ENCODE assay signal across 16 cellular contexts in the genomic region with DNA sequence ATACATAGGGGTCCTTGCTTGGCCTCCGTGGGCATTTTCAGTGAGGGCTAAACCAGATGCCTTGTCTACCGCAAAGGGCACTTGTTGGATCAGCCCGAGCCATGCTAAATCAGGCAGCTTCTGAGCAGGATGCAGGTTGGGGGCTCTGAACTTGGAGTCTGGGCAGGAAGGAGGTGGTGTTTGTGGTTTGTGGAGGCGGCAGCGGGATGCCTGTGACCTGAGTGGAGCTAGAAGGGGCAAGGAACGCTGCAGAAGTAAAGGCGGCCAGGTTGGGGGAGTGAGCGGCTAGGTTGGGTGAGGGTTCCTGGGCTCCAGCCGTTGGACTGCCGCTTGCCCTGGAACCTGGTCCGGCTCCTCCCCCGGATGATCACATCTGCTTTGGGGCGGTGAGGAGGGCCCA.
DNase-seq lines count a peak whose midpoint lies in the region; ATAC-seq, FAIRE-seq and TF ChIP-seq lines count a peak whose summit lies in the region.
"Had no signal": no experiment of that assay in that cellular context is flagged by ENCODE, and none has a peak within 500 bp of the region (broad histone marks: within the 10 kb centered on the region; RNA-seq: fewer than 3 reads in every experiment).

No MANE protein-coding gene starts in this region.

- no peak overlapping the region for H3K27ac ChIP-seq in GM23248
- H3K27ac ChIP-seq in gastrocnemius medialis, result no peak overlapping the region
- H3K27ac ChIP-seq in kidney (ENCODE audit: low read depth in 2 of 2, low read length in 2 of 2), result no peak overlapping the region
- H3K27ac ChIP-seq: testis had no signal

- peak overlapping the region; percentile 14 to 64 for H3K4me3 Mint-ChIP-seq in activated T-cell treated with anti-CD3 and anti-CD28 coated beads, Interleukin-2, amount 50 U/mL, for 72 hours
- H3K4me3 Mint-ChIP-seq in naive thymus-derived CD8-positive, alpha-beta T cell, result peak overlapping the region; percentile 16 to 75 (median 54)

- TF ChIP-seq POLR2A in gastrocnemius medialis (IDR thresholded peaks at IDR 0.05), result no peak

- H4K20me1 ChIP-seq in GM23248 (ENCODE audit: insufficient read depth), result no peaks in the 10 kb centered on the region

- H3K9me3 ChIP-seq in GM23248 (ENCODE audit: low read depth) (no peaks in the 10 kb centered on the region), gastrocnemius medialis (no peaks in the 10 kb centered on the region), kidney (ENCODE audit: control insufficient read depth in 1 of 2, low read length in 2 of 2) (no peaks in the 10 kb centered on the region)
- H3K9me3 ChIP-seq: testis had no signal

- peaks cover 9% of the 10 kb centered on the region; the same call in 1 of the 2 replicates for H3K4me1 ChIP-seq in GM23248 (ENCODE audit: insufficient read depth)
- peaks cover 12 to 22% of the 10 kb centered on the region in 2 donors for H3K4me1 ChIP-seq in gastrocnemius medialis
- H3K4me1 ChIP-seq in kidney (ENCODE audit: control insufficient read depth in 1 of 2, insufficient read depth in 1 of 2, low read depth in 1 of 2, low read length in 2 of 2), result no peaks in the 10 kb centered on the region

- H3K36me3 Mint-ChIP-seq in activated T-cell treated with anti-CD3 and anti-CD28 coated beads, Interleukin-2, amount 50 U/mL, for 72 hours (ENCODE audit: insufficient read depth in 2 of 2), result no peaks in the 10 kb centered on the region
- no peaks in the 10 kb centered on the region for H3K36me3 Mint-ChIP-seq in naive thymus-derived CD8-positive, alpha-beta T cell
- H3K36me3 Mint-ChIP-seq: CD4-positive, alpha-beta memory T cell had no signal

- H3K9ac ChIP-seq in GM23248 (no peak overlapping the region), kidney (ENCODE audit: low read length in 2 of 2) (no peak overlapping the region)

- 74 to 76% methylated on average over 13 of the region's 13 CpGs for WGBS in GM23248 (ENCODE audit: low coverage in 1 of 2, low lambda C conversion rate in 2 of 2, missing lambda C conversion rate in 2 of 2), 2 experiments

- H3K4me3 ChIP-seq in GM23248, result no peak overlapping the region
- H3K4me3 ChIP-seq in gastrocnemius medialis, result no peak overlapping the region
- H3K4me3 ChIP-seq in kidney (ENCODE audit: low read length in 2 of 2), result no peak overlapping the region
- H3K4me3 ChIP-seq: testis had no signal

- peak; percentile 31 for DNase-seq in CMK (ENCODE audit: low read depth)
- DNase-seq in GM23248, result peak; percentile 36
- DNase-seq in activated T-cell treated with anti-CD3 and anti-CD28 coated beads, Interleukin-2, amount 50 U/mL, for 72 hours, result peak; percentile 18 to 19
- peak in 5 of 10 donors; percentile 7 to 32 (median 24) for DNase-seq in naive thymus-derived CD8-positive, alpha-beta T cell
- DNase-seq in gastrocnemius medialis, result no peak
- no peak for DNase-seq in kidney glomerular epithelial cell (lab: John Stamatoyannopoulos, UW)
- DNase-seq in kidney, result no peak
- DNase-seq: activated CD8-positive, alpha-beta memory T cell treated with anti-CD3 and anti-CD28 coated beads for 24 hours; CD4-positive, alpha-beta memory T cell; effector CD4-positive, alpha-beta T cell; GF-D8; NCI-H1105; OCI-M1; testis had no signal

- H3K27ac Mint-ChIP-seq in activated T-cell treated with anti-CD3 and anti-CD28 coated beads, Interleukin-2, amount 50 U/mL, for 72 hours, result no peak overlapping the region
- H3K27ac Mint-ChIP-seq in naive thymus-derived CD8-positive, alpha-beta T cell, result peak overlapping the region in 3 of 10 donors; percentile 16 to 84 (median 53)

- H3K27me3 ChIP-seq in GM23248 (replicated peaks; ENCODE audit: insufficient read depth), result peaks cover 9% of the 10 kb centered on the region
- H3K27me3 ChIP-seq in gastrocnemius medialis, result no peaks in the 10 kb centered on the region
- H3K27me3 ChIP-seq: testis had no signal

- no peaks in the 10 kb centered on the region for H3K9me3 Mint-ChIP-seq in activated T-cell treated with anti-CD3 and anti-CD28 coated beads, Interleukin-2, amount 50 U/mL, for 72 hours
- H3K9me3 Mint-ChIP-seq in naive thymus-derived CD8-positive, alpha-beta T cell, result no peaks in the 10 kb centered on the region
- H3K9me3 Mint-ChIP-seq: CD4-positive, alpha-beta memory T cell had no signal

- H3F3A ChIP-seq in GM23248 (ENCODE audit: insufficient read depth), result no peaks in the 10 kb centered on the region

- TF ChIP-seq CTCF in gastrocnemius medialis (IDR thresholded peaks at IDR 0.05 in 4 of 5, conservative IDR thresholded peaks at IDR 0.05 in 1 of 5), result no peak
- TF ChIP-seq CTCF in kidney (IDR thresholded peaks at IDR 0.05; ENCODE audit: borderline replicate concordance, extremely low read depth, insufficient read depth), result no peak

- no peak overlapping the region for H2AFZ ChIP-seq in GM23248

- no peak overlapping the region for H3K4me2 ChIP-seq in GM23248 (ENCODE audit: unreplicated experiment)

- FAIRE-seq in kidney (lab: Jason Lieb, UNC), result no peak
- FAIRE-seq: H1, islet of Langerhans had no signal

- POLR2A ChIA-PET in naive thymus-derived CD8-positive, alpha-beta T cell (lab: Charles Lee), result no interaction called here

- peaks cover 24% of the 10 kb centered on the region for H3K4me1 Mint-ChIP-seq in activated T-cell treated with anti-CD3 and anti-CD28 coated beads, Interleukin-2, amount 50 U/mL, for 72 hours (ENCODE audit: low read depth)
- H3K4me1 Mint-ChIP-seq in naive thymus-derived CD8-positive, alpha-beta T cell, result peaks cover 22 to 29% (median 24%) of the 10 kb centered on the region in 4 donors

- intact Hi-C loops in gastrocnemius medialis (cut with DNase I; ENCODE audit: low total_unique reads) (no loop called here), kidney (cut with DNase I) (no loop called here)

- H3K36me3 ChIP-seq in GM23248 (ENCODE audit: low read depth) (no peaks in the 10 kb centered on the region), gastrocnemius medialis (no peaks in the 10 kb centered on the region), kidney (ENCODE audit: control insufficient read depth in 1 of 2, insufficient read depth in 2 of 2, low read length in 2 of 2) (no peaks in the 10 kb centered on the region)

- no peaks in the 10 kb centered on the region for H3K9me2 ChIP-seq in GM23248 (ENCODE audit: insufficient read depth)

- peak; percentile 44 to 51 for ATAC-seq in activated T-cell treated with anti-CD3 and anti-CD28 coated beads, Interleukin-2, amount 50 U/mL, for 72 hours (replicated peaks in 1 of 2)
- peak; percentile 30 to 77 for ATAC-seq in naive thymus-derived CD8-positive, alpha-beta T cell
- no peak for ATAC-seq in gastrocnemius medialis

- in situ Hi-C loops in GM23248 (cut with MboI) (no loop called here), gastrocnemius medialis (cut with MboI; ENCODE audit: low sequenced_read_pairs in 4 of 4) (no loop called here)

- no peaks in the 10 kb centered on the region for H3K79me2 ChIP-seq in GM23248 (ENCODE audit: insufficient read depth)

- H3K27me3 Mint-ChIP-seq in activated T-cell treated with anti-CD3 and anti-CD28 coated beads, Interleukin-2, amount 50 U/mL, for 72 hours (ENCODE audit: low read depth), result peaks cover 36% of the 10 kb centered on the region
- H3K27me3 Mint-ChIP-seq in naive thymus-derived CD8-positive, alpha-beta T cell, result peaks cover 7 to 38% (median 22%) of the 10 kb centered on the region in 5 donors

Comparison
In these comparisons a context has a peak if more than half of its experiments do, and no peak if none do; other contexts are left out.
1. DNase-seq: peak in CMK (single experiment), GM23248 (single experiment) and activated T-cell treated with anti-CD3 and anti-CD28 coated beads, Interleukin-2, amount 50 U/mL, for 72 hours (2 of 2); none in gastrocnemius medialis (0 of 2), kidney glomerular epithelial cell (single experiment) and kidney (single experiment).
2. ATAC-seq: peak in activated T-cell treated with anti-CD3 and anti-CD28 coated beads, Interleukin-2, amount 50 U/mL, for 72 hours (2 of 2) and naive thymus-derived CD8-positive, alpha-beta T cell (2 of 2); none in gastrocnemius medialis (0 of 2).